Comparison of ENCODE assay signal across 8 cellular contexts in genomic region chr20:433300-433975, GRCh38. TPM values are rescaled to one million over a fixed set of nuclear protein-coding genes. Genes with fewer than 3 reads are reported as not detected.
DNase-seq lines count a peak whose midpoint lies in the region; ATAC-seq, FAIRE-seq and TF ChIP-seq lines count a peak whose summit lies in the region.

No MANE protein-coding gene starts in this region.

- POLR2A ChIA-PET in K562 (lab: Yijun Ruan, JAX): interaction anchor here (0.8 to 1.8 kb wide), 3 partner anchors 11 to 53 kb away, joined by 3 to 7 read pairs (median 3); partner anchors contain the start of gene TRIB3

- CTCF ChIA-PET in K562 (lab: Yijun Ruan, JAX; ENCODE audit: low intra/inter-chr PET ratio): interaction anchor here (4.0 kb wide), 1 partner anchor 78 kb away, joined by 27 read pairs; no protein-coding TSS in a partner anchor

- H3K27ac ChIP-seq in RWPE2 (ENCODE audit: poor library complexity, severe bottlenecking): peak overlapping the region; percentile 31
- peak overlapping the region; percentile 30; the same call in 1 of the 3 replicates for H3K27ac ChIP-seq in K562 (ENCODE audit: extremely low read depth, low read depth, low read length)

- intact Hi-C loops in K562 (cut with micrococcal nuclease): no loop called here

- 82% methylated on average over 9 of the region's 12 CpGs for WGBS in K562 (ENCODE audit: insufficient coverage, low coverage, missing lambda C conversion rate)

- no peaks in the 10 kb centered on the region for H4K20me1 ChIP-seq in K562 (replicated peaks; ENCODE audit: control insufficient read depth, insufficient read depth, low read length)

- no peak for TF ChIP-seq CTCF in RWPE2 (IDR thresholded peaks at IDR 0.05; ENCODE audit: poor library complexity, severe bottlenecking)
- no peak for TF ChIP-seq CTCF in K562 (IDR thresholded peaks at IDR 0.05 in 2 of 3, conservative IDR thresholded peaks at IDR 0.05 in 1 of 3; ENCODE audit: insufficient read depth in 2 of 3, low read depth in 1 of 3, low read length in 3 of 3)

- no peak for TF ChIP-seq EP300 in K562 (IDR thresholded peaks at IDR 0.05; ENCODE audit: low read length)

- H3K4me3 ChIP-seq in RWPE2 (ENCODE audit: severe bottlenecking) (no peak overlapping the region), K562 (no peak overlapping the region)

- in situ Hi-C loops in K562 (cut with MboI): no loop called here

- H3K4me2 ChIP-seq in K562 (ENCODE audit: insufficient read depth, low read length): no peak overlapping the region

- H3K36me3 ChIP-seq in RWPE2 (ENCODE audit: low read depth) (peaks cover 73% of the 10 kb centered on the region), K562 (ENCODE audit: control insufficient read depth, insufficient read depth, low read length) (peaks cover 48% of the 10 kb centered on the region)

- no peaks in the 10 kb centered on the region for H3K79me2 ChIP-seq in K562 (ENCODE audit: control insufficient read depth, insufficient read depth, low read length)

- peak; percentile 48 for TF ChIP-seq POLR2A in GM18505 (IDR thresholded peaks at IDR 0.05; ENCODE audit: borderline replicate concordance, extremely low read depth, insufficient read depth, insufficient read length)
- no peak for TF ChIP-seq POLR2A in K562 (conservative IDR thresholded peaks at IDR 0.05)

- H3K4me1 ChIP-seq in RWPE2 (ENCODE audit: insufficient read depth, poor library complexity, severe bottlenecking): no peaks in the 10 kb centered on the region
- H3K4me1 ChIP-seq in K562 (replicated peaks in 1 of 2; ENCODE audit: control insufficient read depth in 2 of 2, insufficient read depth in 2 of 2, low read length in 2 of 2): peaks cover 0 to 20% of the 10 kb centered on the region in 2 experiments; a peak in 2 of 5 replicates

- H3K9me1 ChIP-seq in K562 (ENCODE audit: control insufficient read depth, insufficient read depth, low read length): peaks cover 3% of the 10 kb centered on the region

- BruUV-seq in K562 (replicated peaks; lab: Mats Ljungman, UMichigan): no TSS peak

- H3K27me3 ChIP-seq in RWPE2 (ENCODE audit: insufficient read depth, poor library complexity, severe bottlenecking) (no peaks in the 10 kb centered on the region), K562 (ENCODE audit: control insufficient read depth in 2 of 2, insufficient read depth in 2 of 2, low read length in 2 of 2) (no peaks in the 10 kb centered on the region)

- no peak for TF ChIP-seq RAD21 in K562 (CRISPR knock-in tag; conservative IDR thresholded peaks at IDR 0.05 in 1 of 2, IDR thresholded peaks at IDR 0.05 in 1 of 2)

- FAIRE-seq in K562 (lab: Jason Lieb, UNC) (no peak), HTR-8/SVneo (lab: Jason Lieb, UNC) (no peak)

- H2AFZ ChIP-seq in K562 (ENCODE audit: low read depth, low read length): no peak overlapping the region

- DNase-seq in RWPE2 (ENCODE audit: low spot score) (peak; percentile 37), K562 (ENCODE audit: extremely low read depth in 1 of 4, low spot score in 3 of 4) (no peak), NCI-H1092 (lab: John Stamatoyannopoulos, UW) (no peak), NCI-H2171 (lab: John Stamatoyannopoulos, UW) (no peak), HTR-8/SVneo (ENCODE audit: insufficient read length, low spot score) (no peak)
- peak; percentile 81 for DNase-seq in stimulated activated CD4-positive, alpha-beta T cell treated with anti-CD3 and anti-CD28 coated beads, Interleukin-2, amount 100 ng/mL, for 4 hours (ENCODE audit: low read depth)

- H3K9ac ChIP-seq in K562 (ENCODE audit: insufficient read depth in 1 of 2, low read depth in 2 of 2, low read length in 2 of 2): no peak overlapping the region

- H3K9me3 ChIP-seq in RWPE2 (ENCODE audit: severe bottlenecking): no peaks in the 10 kb centered on the region
- no peaks in the 10 kb centered on the region for H3K9me3 ChIP-seq in K562 (replicated peaks; ENCODE audit: control insufficient read depth, insufficient read depth, low read depth, low read length)

- ATAC-seq in GM18505 (IDR thresholded peaks at IDR 0.05; ENCODE audit: unreplicated experiment): peak; percentile 66
- peak; percentile 73 for ATAC-seq in HG02642 (IDR thresholded peaks at IDR 0.05; ENCODE audit: poor library complexity, unreplicated experiment)
- peak; percentile 26 for ATAC-seq in RWPE2 (ENCODE audit: low read depth)
- ATAC-seq in K562: no peak

TF ChIP-seq in K562, 482 proteins besides CTCF, POLR2A, EP300 and RAD21 (continues in another document):
- peak; percentile 46; the same call in 1 of the 2 replicates for TF ChIP-seq POLR2G (IDR thresholded peaks at IDR 0.05; ENCODE audit: low read depth, low read length)

RNA-seq across cellular contexts. Expression of gene RBCK1, which starts 25.3 kb away (rescaled TPM):
- 91.7 and 117 TPM in 2 replicates for total RNA-seq in K562 (2011; cell fraction: chromatin; rRNA removed; ENCODE audit: low replicate concordance)
- 53.4 and 61.7 TPM in 2 replicates for total RNA-seq in K562 (2011; cell fraction: nucleolus; rRNA removed)
- 62.0 and 75.0 TPM in 2 replicates for total RNA-seq in K562 (2011; cell fraction: nucleoplasm; rRNA removed)
- total RNA-seq in K562 (2014; rRNA removed) (46.1 and 58.1 TPM in 2 replicates), K562 (2014; rRNA removed; fragmentation: Illumina TruSeq; extraction: Trizol) (18.4 and 22.1 TPM in 2 replicates), K562 (2015; rRNA removed; fragmentation: Illumina TruSeq; extraction: Trizol) (18.0 and 19.3 TPM in 2 replicates), K562 (2021) (51.7 and 54.2 TPM in 2 replicates)
- polyA plus RNA-seq in K562 (2011; rRNA removed) (37.6 and 58.2 TPM in 2 replicates), K562 (2014; fragmentation: Illumina TruSeq; extraction: Trizol) (26.5 and 37.1 TPM in 2 replicates), K562 (2014; fragmentation: Nextera tagmentation; extraction: Ambion mirVana) (1 to 10 TPM; 5.9 to 8.3 TPM), K562 (2014; rRNA removed) (52.7 and 59.3 TPM in 2 replicates)
- polyA plus RNA-seq in K562 (2011; cell fraction: cytosol; rRNA removed): 41.1 and 50.2 TPM in 2 replicates
- polyA plus RNA-seq in K562 (2011; cell fraction: nucleus; rRNA removed): 71.7 and 92.4 TPM in 2 replicates
- polyA plus RNA-seq in K562 (2012): 38.5 and 194 TPM in 2 replicates
- polyA minus RNA-seq in K562 (2011; rRNA and poly(A)+ RNA removed): 16.0 and 22.1 TPM in 2 replicates
- polyA minus RNA-seq in K562 (2011; cell fraction: cytosol; rRNA and poly(A)+ RNA removed): 16.1 and 28.0 TPM in 2 replicates
- 15.3 and 29.2 TPM in 2 replicates for polyA minus RNA-seq in K562 (2011; cell fraction: nucleus; rRNA and poly(A)+ RNA removed)

RNA-seq across cellular contexts. Expression of gene TBC1D20, which starts 28.9 kb away (rescaled TPM):
- 62.9 and 93.5 TPM in 2 replicates for total RNA-seq in K562 (2011; cell fraction: chromatin; rRNA removed; ENCODE audit: low replicate concordance)
- 46.9 and 48.3 TPM in 2 replicates for total RNA-seq in K562 (2011; cell fraction: nucleolus; rRNA removed)
- 55.8 and 62.3 TPM in 2 replicates for total RNA-seq in K562 (2011; cell fraction: nucleoplasm; rRNA removed)
- total RNA-seq in K562 (2014; rRNA removed) (15.1 and 20.0 TPM in 2 replicates), K562 (2014; rRNA removed; fragmentation: Illumina TruSeq; extraction: Trizol) (11.9 and 14.2 TPM in 2 replicates), K562 (2015; rRNA removed; fragmentation: Illumina TruSeq; extraction: Trizol) (11.8 and 12.8 TPM in 2 replicates), K562 (2021) (17.8 and 20.6 TPM in 2 replicates)
- polyA plus RNA-seq in K562 (2011; rRNA removed) (25.3 and 45.8 TPM in 2 replicates), K562 (2014; fragmentation: Illumina TruSeq; extraction: Trizol) (20.4 and 23.7 TPM in 2 replicates), K562 (2014; fragmentation: Nextera tagmentation; extraction: Ambion mirVana) (1 to 10 TPM; 7.0 to 9.5 TPM), K562 (2014; rRNA removed) (20.1 and 21.1 TPM in 2 replicates)
- 29.6 and 54.5 TPM in 2 replicates for polyA plus RNA-seq in K562 (2011; cell fraction: cytosol; rRNA removed)
- polyA plus RNA-seq in K562 (2011; cell fraction: nucleus; rRNA removed): 63.5 and 76.7 TPM in 2 replicates
- 14.9 and 35.8 TPM in 2 replicates for polyA plus RNA-seq in K562 (2012)
- 25.0 and 35.4 TPM in 2 replicates for polyA minus RNA-seq in K562 (2011; rRNA and poly(A)+ RNA removed)
- 11.8 and 18.3 TPM in 2 replicates for polyA minus RNA-seq in K562 (2011; cell fraction: cytosol; rRNA and poly(A)+ RNA removed)
- polyA minus RNA-seq in K562 (2011; cell fraction: nucleus; rRNA and poly(A)+ RNA removed): 13.1 and 31.0 TPM in 2 replicates

RNA-seq across cellular contexts. Expression of gene TRIB3, which starts 52.9 kb away (rescaled TPM):
- total RNA-seq in K562 (2011; cell fraction: chromatin; rRNA removed; ENCODE audit: low replicate concordance): 20.3 and 47.6 TPM in 2 replicates
- total RNA-seq in K562 (2011; cell fraction: nucleolus; rRNA removed): 45.7 and 51.3 TPM in 2 replicates
- 38.2 and 39.5 TPM in 2 replicates for total RNA-seq in K562 (2011; cell fraction: nucleoplasm; rRNA removed)
- total RNA-seq in K562 (2014; rRNA removed): 113 and 114 TPM in 2 replicates
- total RNA-seq in K562 (2014; rRNA removed; fragmentation: Illumina TruSeq; extraction: Trizol): 43.5 and 47.4 TPM in 2 replicates
- total RNA-seq in K562 (2015; rRNA removed; fragmentation: Illumina TruSeq; extraction: Trizol): 22.1 and 23.0 TPM in 2 replicates
- total RNA-seq in K562 (2021): 102 and 110 TPM in 2 replicates
- polyA plus RNA-seq in K562 (2011; rRNA removed): 44.4 and 114 TPM in 2 replicates
- polyA plus RNA-seq in K562 (2011; cell fraction: cytosol; rRNA removed): 105 and 109 TPM in 2 replicates
- polyA plus RNA-seq in K562 (2011; cell fraction: nucleus; rRNA removed): 42.6 and 66.5 TPM in 2 replicates
- 40.1 and 401 TPM in 2 replicates for polyA plus RNA-seq in K562 (2012)
- polyA plus RNA-seq in K562 (2014; fragmentation: Illumina TruSeq; extraction: Trizol): 55.3 and 78.6 TPM in 2 replicates
- polyA plus RNA-seq in K562 (2014; fragmentation: Nextera tagmentation; extraction: Ambion mirVana): 10 to 100 TPM; 12.1 to 14.9 TPM
- polyA plus RNA-seq in K562 (2014; rRNA removed): 78.8 and 80.6 TPM in 2 replicates
- polyA minus RNA-seq in K562 (2011; rRNA and poly(A)+ RNA removed): 33.3 and 53.8 TPM in 2 replicates
- 37.2 and 88.9 TPM in 2 replicates for polyA minus RNA-seq in K562 (2011; cell fraction: cytosol; rRNA and poly(A)+ RNA removed)
- polyA minus RNA-seq in K562 (2011; cell fraction: nucleus; rRNA and poly(A)+ RNA removed): 9.7 and 26.4 TPM in 2 replicates

Comparison
In these comparisons a context has a peak if more than half of its experiments do, and no peak if none do; other contexts are left out.
1. DNase-seq: peak in RWPE2 (single experiment) and stimulated activated CD4-positive, alpha-beta T cell treated with anti-CD3 and anti-CD28 coated beads, Interleukin-2, amount 100 ng/mL, for 4 hours (single experiment); none in K562 (0 of 4), NCI-H1092 (single experiment), NCI-H2171 (single experiment) and HTR-8/SVneo (single experiment).